8 cellular contexts compared by ENCODE assay signal in genomic region chr12:32896438-32897275, GRCh38. TPM values are rescaled to one million over a fixed set of nuclear protein-coding genes. Genes with fewer than 3 reads are reported as not detected.
DNase-seq lines count a peak whose midpoint lies in the region; ATAC-seq and TF ChIP-seq lines count a peak whose summit lies in the region.

Gene PKP2 (minus strand): TSS chr12:32896777. CDS start chr12:32896731, 46 bp downstream.

- peak within 1 kb of the TSS; percentile 73 for H3K4me3 Mint-ChIP-seq in chondrocyte (ENCODE audit: unreplicated experiment)

- H3K36me3 Mint-ChIP-seq in chondrocyte (ENCODE audit: low read depth) = no peaks in the 10 kb centered on the region

- peaks cover 19% of the 10 kb centered on the region for H3K27me3 Mint-ChIP-seq in chondrocyte (ENCODE audit: low read depth)

- H3K27ac ChIP-seq in C4-2B (peak within 1 kb of the TSS; percentile 73), HL-60 (replicated peaks) (no peak within 1 kb of the TSS)

- DNase-seq in HL-60 (ENCODE audit: low read depth in 1 of 2, low spot score in 1 of 2) (no peak), SHP77 treated with DMSO at 0.1 percent for 48 hours (lab: John Stamatoyannopoulos, UW) (peak; percentile 45), chondrocyte (ENCODE audit: low spot score) (no peak), left kidney (ENCODE audit: low read depth, low spot score) (peak; percentile 92)
- peak; percentile 30 for DNase-seq in stimulated activated CD8-positive, alpha-beta memory T cell treated with anti-CD3 and anti-CD28 coated beads, Interleukin-4, amount 100 ng/mL, for 48 hours
- no peak for DNase-seq in stimulated activated naive CD4-positive, alpha-beta T cell treated with Interleukin-2 at 50 U/mL for 16 hours (lab: John Stamatoyannopoulos, UW)

- TF ChIP-seq CTCF in C4-2B (conservative IDR thresholded peaks at IDR 0.05) (peak; percentile 7; the same call in 1 of the 2 replicates), HL-60 (IDR thresholded peaks at IDR 0.05; ENCODE audit: insufficient read depth, low read length) (no peak), chondrocyte (IDR thresholded peaks at IDR 0.05) (no peak)

- peak within 1 kb of the TSS; percentile 68 for H3K27ac Mint-ChIP-seq in chondrocyte (ENCODE audit: unreplicated experiment)

- H3K4me3 ChIP-seq in HL-60 (replicated peaks; ENCODE audit: insufficient read depth, low read length) = peak within 1 kb of the TSS; percentile 40

- H3K9me3 Mint-ChIP-seq in chondrocyte (ENCODE audit: low read depth) = no peaks in the 10 kb centered on the region

- ATAC-seq in GM19438 (IDR thresholded peaks at IDR 0.05; ENCODE audit: low read depth, unreplicated experiment) = peak; percentile 52

- H3K4me1 Mint-ChIP-seq in chondrocyte (ENCODE audit: low read depth) = peaks cover 40% of the 10 kb centered on the region

- H3K27me3 ChIP-seq in HL-60 (ENCODE audit: insufficient read depth, poor library complexity, severe bottlenecking) = peaks cover 21% of the 10 kb centered on the region

RNA-seq across cellular contexts. Expression of gene PKP2, which starts in this region (rescaled TPM):
- 2.1 to 5.8 TPM (median 5.3 TPM) in 3 replicates for total RNA-seq in chondrocyte

Comparison
In these comparisons a context has a peak if more than half of its experiments do, and no peak if none do; other contexts are left out.
1. DNase-seq: peak in SHP77 treated with DMSO at 0.1 percent for 48 hours (single experiment), left kidney (single experiment) and stimulated activated CD8-positive, alpha-beta memory T cell treated with anti-CD3 and anti-CD28 coated beads, Interleukin-4, amount 100 ng/mL, for 48 hours (single experiment); none in HL-60 (0 of 2), chondrocyte (single experiment) and stimulated activated naive CD4-positive, alpha-beta T cell treated with Interleukin-2 at 50 U/mL for 16 hours (single experiment).